Comparison of ENCODE assay signal across 37 cellular contexts in the genomic region with DNA sequence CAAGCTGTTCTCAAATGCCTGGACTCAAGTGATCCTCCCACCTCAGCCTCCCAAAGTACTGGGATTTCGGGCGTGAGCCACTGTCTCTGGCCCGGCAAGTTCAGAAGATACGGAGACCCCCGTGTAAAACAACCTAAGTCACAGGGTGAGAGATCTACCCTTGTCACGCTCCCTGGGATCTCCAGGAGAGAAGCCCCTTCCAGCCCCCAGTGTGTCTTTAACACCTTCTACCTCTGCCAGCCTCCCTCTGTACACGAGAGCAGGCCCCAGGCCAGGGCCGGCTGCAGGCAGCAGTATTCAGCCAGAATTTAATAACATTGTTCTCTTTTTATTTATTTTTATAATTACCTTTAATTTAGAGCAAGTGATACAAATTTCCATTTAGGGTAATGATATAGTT. TPM values are rescaled to one million over a fixed set of nuclear protein-coding genes. Genes with fewer than 3 reads are reported as not detected.
"Had no signal": no experiment of that assay in that cellular context is flagged by ENCODE, and none has a peak within 500 bp of the region (broad histone marks: within the 10 kb centered on the region; RNA-seq: fewer than 3 reads in every experiment).

No MANE protein-coding gene starts in this region.

- H3K27me3 Mint-ChIP-seq: activated CD4-positive, alpha-beta memory T cell treated with anti-CD3 and anti-CD28 coated beads, Interleukin-2, amount 10 ng/mL, durations not matched to agents 7 days and 5 days; activated CD4-positive, alpha-beta T cell treated with anti-CD3 and anti-CD28 coated beads, Interleukin-2, amount 10 ng/mL, durations not matched to agents 7 days and 5 days; activated CD8-positive, alpha-beta memory T cell treated with anti-CD3 and anti-CD28 coated beads, Interleukin-2, amount 10 ng/mL, durations not matched to agents 7 days and 5 days; brain had no signal

- H3K36me3 ChIP-seq: ascending aorta, cardiac muscle cell had no signal

- H3K9me3 Mint-ChIP-seq: activated CD4-positive, alpha-beta memory T cell treated with anti-CD3 and anti-CD28 coated beads, Interleukin-2, amount 10 ng/mL, durations not matched to agents 7 days and 5 days; activated CD4-positive, alpha-beta T cell treated with anti-CD3 and anti-CD28 coated beads, Interleukin-2, amount 10 ng/mL, durations not matched to agents 7 days and 5 days; activated naive CD4-positive, alpha-beta T cell treated with anti-CD3 and anti-CD28 coated beads, Interleukin-2, amount 10 ng/mL, durations not matched to agents 7 days and 5 days; activated naive CD4-positive, alpha-beta T cell treated with anti-CD3 and anti-CD28 coated beads, Interleukin-2, amount 50 U/mL, for 24 hours; activated naive CD8-positive, alpha-beta T cell treated with anti-CD3 and anti-CD28 coated beads, Interleukin-2, amount 10 ng/mL, durations not matched to agents 7 days and 5 days; activated naive CD8-positive, alpha-beta T cell treated with anti-CD3 and anti-CD28 coated beads, Interleukin-2, amount 50 U/mL, for 24 hours; activated T-cell treated with anti-CD3 and anti-CD28 coated beads, Interleukin-2, amount 50 U/mL, for 24 hours; activated T-helper 2 cell treated with anti-CD3 and anti-CD28 coated beads, Interferon-gamma antibody, Interleukin-2, Interleukin-4, amounts not matched to agents 10 μg/mL and 5 μg/mL and 100 μg/mL, durations not matched to agents 14 hours and 24 hours and 36 hours; brain; T-helper 1 cell treated with Interleukin-12 subunit alpha and Interleukin-12 subunit beta and Interleukin-4 antibody, amounts not matched to agents 30 μg/mL and 1 μg/mL, for 36 hours; T-helper 2 cell treated with Interferon-gamma antibody and Interleukin-4, amounts not matched to agents 5 μg/mL and 100 μg/mL, for 36 hours; WTC11 had no signal

- H3K27ac ChIP-seq: ascending aorta, cardiac muscle cell, VCaP had no signal

- ATAC-seq: activated CD4-positive, alpha-beta T cell treated with anti-CD3 and anti-CD28 coated beads for 36 hours; activated CD4-positive, CD25-positive, alpha-beta regulatory T cell treated with anti-CD3 and anti-CD28 coated beads, Interleukin-2, amount 50 U/mL, for 24 hours; activated CD8-positive, alpha-beta memory T cell treated with anti-CD3 and anti-CD28 coated beads, Interleukin-2, amount 10 ng/mL, durations not matched to agents 7 days and 5 days; activated CD8-positive, alpha-beta T cell treated with anti-CD3 and anti-CD28 coated beads, Interleukin-2, amount 10 ng/mL, durations not matched to agents 7 days and 5 days; activated naive CD8-positive, alpha-beta T cell treated with anti-CD3 and anti-CD28 coated beads, Interleukin-2, amount 50 U/mL, for 24 hours; WTC11 had no signal

- H3K27me3 ChIP-seq: ascending aorta, cardiac muscle cell had no signal

- H3K4me1 Mint-ChIP-seq: activated CD4-positive, alpha-beta memory T cell treated with anti-CD3 and anti-CD28 coated beads, Interleukin-2, amount 10 ng/mL, durations not matched to agents 7 days and 5 days; activated CD4-positive, alpha-beta T cell treated with anti-CD3 and anti-CD28 coated beads for 36 hours; activated CD4-positive, alpha-beta T cell treated with anti-CD3 and anti-CD28 coated beads, Interleukin-2, amount 10 ng/mL, durations not matched to agents 7 days and 5 days; activated CD8-positive, alpha-beta memory T cell treated with anti-CD3 and anti-CD28 coated beads, Interleukin-2, amount 10 ng/mL, durations not matched to agents 7 days and 5 days; activated naive CD4-positive, alpha-beta T cell treated with anti-CD3 and anti-CD28 coated beads, Interleukin-2, amount 10 ng/mL, durations not matched to agents 7 days and 5 days; activated naive CD4-positive, alpha-beta T cell treated with anti-CD3 and anti-CD28 coated beads, Interleukin-2, amount 50 U/mL, for 24 hours; activated naive CD8-positive, alpha-beta T cell treated with anti-CD3 and anti-CD28 coated beads, Interleukin-2, amount 10 ng/mL, durations not matched to agents 7 days and 5 days; activated naive CD8-positive, alpha-beta T cell treated with anti-CD3 and anti-CD28 coated beads, Interleukin-2, amount 50 U/mL, for 24 hours; WTC11 had no signal

- H3K27ac Mint-ChIP-seq: activated CD4-positive, alpha-beta memory T cell treated with anti-CD3 and anti-CD28 coated beads, Interleukin-2, amount 10 ng/mL, durations not matched to agents 7 days and 5 days; activated CD4-positive, alpha-beta T cell treated with anti-CD3 and anti-CD28 coated beads for 36 hours; activated CD4-positive, alpha-beta T cell treated with anti-CD3 and anti-CD28 coated beads, Interleukin-2, amount 10 ng/mL, durations not matched to agents 7 days and 5 days; activated CD8-positive, alpha-beta memory T cell treated with anti-CD3 and anti-CD28 coated beads, Interleukin-2, amount 10 ng/mL, durations not matched to agents 7 days and 5 days; activated CD8-positive, alpha-beta T cell treated with anti-CD3 and anti-CD28 coated beads, Interleukin-2, amount 10 ng/mL, durations not matched to agents 7 days and 5 days; activated naive CD4-positive, alpha-beta T cell treated with anti-CD3 and anti-CD28 coated beads, Interleukin-2, amount 10 ng/mL, durations not matched to agents 7 days and 5 days; activated naive CD4-positive, alpha-beta T cell treated with anti-CD3 and anti-CD28 coated beads, Interleukin-2, amount 50 U/mL, for 24 hours; activated naive CD8-positive, alpha-beta T cell; activated naive CD8-positive, alpha-beta T cell treated with anti-CD3 and anti-CD28 coated beads, Interleukin-2, amount 10 ng/mL, durations not matched to agents 7 days and 5 days; activated naive CD8-positive, alpha-beta T cell treated with anti-CD3 and anti-CD28 coated beads, Interleukin-2, amount 50 U/mL, for 24 hours; activated T-cell treated with anti-CD3 and anti-CD28 coated beads, Interleukin-2, amount 50 U/mL, for 24 hours; activated T-helper 2 cell treated with anti-CD3 and anti-CD28 coated beads, Interferon-gamma antibody, Interleukin-2, Interleukin-4, amounts not matched to agents 10 μg/mL and 5 μg/mL and 100 μg/mL, durations not matched to agents 14 hours and 24 hours and 36 hours; brain; T-helper 1 cell treated with Interleukin-12 subunit alpha and Interleukin-12 subunit beta and Interleukin-4 antibody, amounts not matched to agents 30 μg/mL and 1 μg/mL, for 36 hours; T-helper 2 cell treated with Interferon-gamma antibody and Interleukin-4, amounts not matched to agents 5 μg/mL and 100 μg/mL, for 36 hours; WTC11 had no signal

- H3K4me3 Mint-ChIP-seq: activated CD4-positive, alpha-beta memory T cell treated with anti-CD3 and anti-CD28 coated beads, Interleukin-2, amount 10 ng/mL, durations not matched to agents 7 days and 5 days; activated CD4-positive, alpha-beta T cell treated with anti-CD3 and anti-CD28 coated beads for 36 hours; activated CD4-positive, alpha-beta T cell treated with anti-CD3 and anti-CD28 coated beads, Interleukin-2, amount 10 ng/mL, durations not matched to agents 7 days and 5 days; activated CD8-positive, alpha-beta memory T cell treated with anti-CD3 and anti-CD28 coated beads, Interleukin-2, amount 10 ng/mL, durations not matched to agents 7 days and 5 days; activated CD8-positive, alpha-beta T cell treated with anti-CD3 and anti-CD28 coated beads, Interleukin-2, amount 10 ng/mL, durations not matched to agents 7 days and 5 days; activated naive CD4-positive, alpha-beta T cell treated with anti-CD3 and anti-CD28 coated beads, Interleukin-2, amount 10 ng/mL, durations not matched to agents 7 days and 5 days; activated naive CD4-positive, alpha-beta T cell treated with anti-CD3 and anti-CD28 coated beads, Interleukin-2, amount 50 U/mL, for 24 hours; activated naive CD8-positive, alpha-beta T cell; activated naive CD8-positive, alpha-beta T cell treated with anti-CD3 and anti-CD28 coated beads, Interleukin-2, amount 10 ng/mL, durations not matched to agents 7 days and 5 days; activated naive CD8-positive, alpha-beta T cell treated with anti-CD3 and anti-CD28 coated beads, Interleukin-2, amount 50 U/mL, for 24 hours; activated T-cell treated with anti-CD3 and anti-CD28 coated beads, Interleukin-2, amount 50 U/mL, for 24 hours; brain; T-helper 1 cell treated with Interleukin-12 subunit alpha and Interleukin-12 subunit beta and Interleukin-4 antibody, amounts not matched to agents 30 μg/mL and 1 μg/mL, for 36 hours; T-helper 2 cell treated with Interferon-gamma antibody and Interleukin-4, amounts not matched to agents 5 μg/mL and 100 μg/mL, for 36 hours; WTC11 had no signal

- H3K4me3 ChIP-seq: ascending aorta, cardiac muscle cell had no signal

- H3K9me3 ChIP-seq: ascending aorta had no signal

- H3K36me3 Mint-ChIP-seq: activated CD8-positive, alpha-beta memory T cell treated with anti-CD3 and anti-CD28 coated beads, Interleukin-2, amount 10 ng/mL, durations not matched to agents 7 days and 5 days; activated naive CD4-positive, alpha-beta T cell treated with anti-CD3 and anti-CD28 coated beads, Interleukin-2, amount 10 ng/mL, durations not matched to agents 7 days and 5 days; activated naive CD4-positive, alpha-beta T cell treated with anti-CD3 and anti-CD28 coated beads, Interleukin-2, amount 50 U/mL, for 24 hours; activated naive CD8-positive, alpha-beta T cell; activated naive CD8-positive, alpha-beta T cell treated with anti-CD3 and anti-CD28 coated beads, Interleukin-2, amount 10 ng/mL, durations not matched to agents 7 days and 5 days; brain; WTC11 had no signal

- DNase-seq: activated CD4-positive, alpha-beta memory T cell treated with anti-CD3 and anti-CD28 coated beads, Interleukin-2, amount 10 ng/mL, durations not matched to agents 7 days and 5 days; activated CD4-positive, alpha-beta T cell treated with anti-CD3 and anti-CD28 coated beads for 1 hour; activated CD4-positive, alpha-beta T cell treated with anti-CD3 and anti-CD28 coated beads for 36 hours; activated CD4-positive, alpha-beta T cell treated with anti-CD3 and anti-CD28 coated beads for 48 hours; activated CD4-positive, alpha-beta T cell treated with anti-CD3 and anti-CD28 coated beads, Interleukin-2, amount 10 ng/mL, durations not matched to agents 7 days and 5 days; activated CD4-positive, alpha-beta T cell treated with anti-CD3 and anti-CD28 coated beads, Interleukin-2, amount 50 U/mL, for 48 hours; activated CD4-positive, CD25-positive, alpha-beta regulatory T cell; activated CD8-positive, alpha-beta memory T cell treated with anti-CD3 and anti-CD28 coated beads for 24 hours; activated CD8-positive, alpha-beta memory T cell treated with anti-CD3 and anti-CD28 coated beads, Interleukin-2, amount 10 ng/mL, durations not matched to agents 7 days and 5 days; activated CD8-positive, alpha-beta memory T cell treated with anti-CD3 and anti-CD28 coated beads, Interleukin-2, amount 50 U/mL, for 48 hours; activated CD8-positive, alpha-beta T cell treated with anti-CD3 and anti-CD28 coated beads, Interleukin-2, amount 10 ng/mL, durations not matched to agents 7 days and 5 days; activated effector memory CD4-positive, alpha-beta T cell treated with Interleukin-2 at 50 U/mL for 16 hours; activated gamma-delta T cell; activated naive CD4-positive, alpha-beta T cell treated with anti-CD3 and anti-CD28 coated beads, Interleukin-2, amount 10 ng/mL, durations not matched to agents 7 days and 5 days; activated naive CD4-positive, alpha-beta T cell treated with Interleukin-2 at 50 U/mL for 16 hours; activated naive CD8-positive, alpha-beta T cell treated with anti-CD3 and anti-CD28 coated beads, Interleukin-2, amount 10 ng/mL, durations not matched to agents 7 days and 5 days; activated naive CD8-positive, alpha-beta T cell treated with anti-CD3 and anti-CD28 coated beads, Interleukin-2, amount 50 U/mL, for 24 hours; activated T-cell treated with anti-CD3 and anti-CD28 coated beads, Interleukin-2, amount 50 U/mL, for 24 hours; activated T-cell treated with anti-CD3 and anti-CD28 coated beads, Interleukin-2, amount 50 U/mL, for 48 hours; amygdala; anterior cingulate cortex; central memory CD4-positive, alpha-beta T cell; T-helper 1 cell; T-helper 2 cell; T-helper 9 cell had no signal

RNA-seq across cellular contexts. Expression of a gene that starts 49.4 kb away (rescaled TPM):
- total RNA-seq: activated CD4-positive, alpha-beta memory T cell treated with anti-CD3 and anti-CD28 coated beads, Interleukin-2, amount 10 ng/mL, durations not matched to agents 7 days and 5 days; activated CD4-positive, alpha-beta T cell treated with anti-CD3 and anti-CD28 coated beads for 36 hours; activated CD4-positive, alpha-beta T cell treated with anti-CD3 and anti-CD28 coated beads, Interleukin-2, amount 10 ng/mL, durations not matched to agents 7 days and 5 days; activated CD8-positive, alpha-beta memory T cell treated with anti-CD3 and anti-CD28 coated beads, Interleukin-2, amount 10 ng/mL, durations not matched to agents 7 days and 5 days; activated CD8-positive, alpha-beta T cell treated with anti-CD3 and anti-CD28 coated beads, Interleukin-2, amount 10 ng/mL, durations not matched to agents 7 days and 5 days; activated naive CD8-positive, alpha-beta T cell treated with anti-CD3 and anti-CD28 coated beads, Interleukin-2, amount 10 ng/mL, durations not matched to agents 7 days and 5 days; activated T-helper 2 cell treated with anti-CD3 and anti-CD28 coated beads, Interferon-gamma antibody, Interleukin-2, Interleukin-4, amounts not matched to agents 10 μg/mL and 5 μg/mL and 100 μg/mL, durations not matched to agents 14 hours and 24 hours and 36 hours; ascending aorta; bronchial epithelial cell had no signal
